ENCODE assay signal across 3 cellular contexts in the genomic region with DNA sequence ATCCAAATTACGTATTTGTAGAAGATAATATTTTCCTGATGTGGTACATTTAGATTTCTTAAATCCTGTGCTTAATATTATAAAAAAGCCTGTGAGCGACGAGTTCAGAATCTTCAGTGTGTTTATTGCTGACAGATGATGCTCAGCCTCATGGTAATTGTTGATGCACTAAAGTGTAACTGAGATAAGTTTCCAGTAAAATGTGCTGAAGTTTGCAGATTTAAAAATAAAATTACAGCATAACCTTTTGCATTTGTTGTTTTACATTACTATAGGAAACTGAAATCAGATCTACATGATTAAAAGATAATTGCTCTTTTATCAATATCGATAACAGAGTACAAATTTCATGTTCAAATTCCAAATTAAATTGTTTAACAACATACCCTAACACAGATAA.
TF ChIP-seq lines count a peak whose summit lies in the region.

No MANE protein-coding gene starts in this region.

TF ChIP-seq in HepG2, 621 proteins besides CTCF, POLR2A, EP300 and RAD21 (continues in another document):
- TF ChIP-seq MAFK (conservative IDR thresholded peaks at IDR 0.05 in 1 of 2, IDR thresholded peaks at IDR 0.05 in 1 of 2; ENCODE audit: low read length in 2 of 2) (peak; percentile 70 to 80; a peak in 3 of 4 replicates), MAFF (IDR thresholded peaks at IDR 0.05; ENCODE audit: low read depth, low read length) (peak; percentile 65), EED (CRISPR knock-in tag; IDR thresholded peaks at IDR 0.05) (no peak)
- TF ChIP-seq, protein P1, sequence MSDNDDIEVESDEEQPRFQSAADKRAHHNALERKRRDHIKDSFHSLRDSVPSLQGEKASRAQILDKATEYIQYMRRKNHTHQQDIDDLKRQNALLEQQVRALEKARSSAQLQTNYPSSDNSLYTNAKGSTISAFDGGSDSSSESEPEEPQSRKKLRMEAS (IDR thresholded peaks at IDR 0.05), result no peak
- TF ChIP-seq, protein P2, sequence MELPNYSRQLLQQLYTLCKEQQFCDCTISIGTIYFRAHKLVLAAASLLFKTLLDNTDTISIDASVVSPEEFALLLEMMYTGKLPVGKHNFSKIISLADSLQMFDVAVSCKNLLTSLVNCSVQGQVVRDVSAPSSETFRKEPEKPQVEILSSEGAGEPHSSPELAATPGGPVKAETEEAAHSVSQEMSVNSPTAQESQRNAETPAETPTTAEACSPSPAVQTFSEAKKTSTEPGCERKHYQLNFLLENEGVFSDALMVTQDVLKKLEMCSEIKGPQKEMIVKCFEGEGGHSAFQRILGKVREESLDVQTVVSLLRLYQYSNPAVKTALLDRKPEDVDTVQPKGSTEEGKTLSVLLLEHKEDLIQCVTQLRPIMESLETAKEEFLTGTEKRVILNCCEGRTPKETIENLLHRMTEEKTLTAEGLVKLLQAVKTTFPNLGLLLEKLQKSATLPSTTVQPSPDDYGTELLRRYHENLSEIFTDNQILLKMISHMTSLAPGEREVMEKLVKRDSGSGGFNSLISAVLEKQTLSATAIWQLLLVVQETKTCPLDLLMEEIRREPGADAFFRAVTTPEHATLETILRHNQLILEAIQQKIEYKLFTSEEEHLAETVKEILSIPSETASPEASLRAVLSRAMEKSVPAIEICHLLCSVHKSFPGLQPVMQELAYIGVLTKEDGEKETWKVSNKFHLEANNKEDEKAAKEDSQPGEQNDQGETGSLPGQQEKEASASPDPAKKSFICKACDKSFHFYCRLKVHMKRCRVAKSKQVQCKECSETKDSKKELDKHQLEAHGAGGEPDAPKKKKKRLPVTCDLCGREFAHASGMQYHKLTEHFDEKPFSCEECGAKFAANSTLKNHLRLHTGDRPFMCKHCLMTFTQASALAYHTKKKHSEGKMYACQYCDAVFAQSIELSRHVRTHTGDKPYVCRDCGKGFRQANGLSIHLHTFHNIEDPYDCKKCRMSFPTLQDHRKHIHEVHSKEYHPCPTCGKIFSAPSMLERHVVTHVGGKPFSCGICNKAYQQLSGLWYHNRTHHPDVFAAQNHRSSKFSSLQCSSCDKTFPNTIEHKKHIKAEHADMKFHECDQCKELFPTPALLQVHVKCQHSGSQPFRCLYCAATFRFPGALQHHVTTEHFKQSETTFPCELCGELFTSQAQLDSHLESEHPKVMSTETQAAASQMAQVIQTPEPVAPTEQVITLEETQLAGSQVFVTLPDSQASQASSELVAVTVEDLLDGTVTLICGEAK (IDR thresholded peaks at IDR 0.05), result no peak
- TF ChIP-seq, protein P2 (CRISPR knock-in tag; IDR thresholded peaks at IDR 0.05), result no peak

TF ChIP-seq in A549, 52 proteins besides CTCF, POLR2A, EP300 and RAD21:
- TF ChIP-seq MAFK (IDR thresholded peaks at IDR 0.05; ENCODE audit: partially characterized antibody), result peak; percentile 64
- TF ChIP-seq EHMT2 (IDR thresholded peaks at IDR 0.05; ENCODE audit: low read depth), result no peak
- no peak for TF ChIP-seq PHF8 (IDR thresholded peaks at IDR 0.05; ENCODE audit: borderline replicate concordance, low read depth)

TF ChIP-seq in IMR-90, 13 proteins besides CTCF, POLR2A, EP300 and RAD21:
- TF ChIP-seq MAFK (IDR thresholded peaks at IDR 0.05; ENCODE audit: low read depth, low read length), result peak; percentile 50; the same call in 1 of the 2 replicates
- TF ChIP-seq MAZ (IDR thresholded peaks at IDR 0.05; ENCODE audit: borderline replicate concordance, low read depth, low read length), result no peak
